8 cellular contexts compared by ENCODE assay signal in genomic region chr12:79687711-79688270, GRCh38. TPM values are rescaled to one million over a fixed set of nuclear protein-coding genes. Genes with fewer than 3 reads are reported as not detected.
A peak's percentile ranks its signal among the peaks of the same experiment; 100 is the strongest.
DNase-seq lines count a peak whose midpoint lies in the region; FAIRE-seq and TF ChIP-seq lines count a peak whose summit lies in the region.

No MANE protein-coding gene starts in this region.

- H3K79me2 ChIP-seq in SU-DHL-6 (ENCODE audit: insufficient read depth, low read length), result peaks cover 70% of the 10 kb centered on the region

- H3K4me2 ChIP-seq in SU-DHL-6 (ENCODE audit: low read depth, low read length, poor library complexity, severe bottlenecking), result peak overlapping the region; percentile 76

- H3K9me3 ChIP-seq in SU-DHL-6 (ENCODE audit: insufficient read depth, low read length) (no peaks in the 10 kb centered on the region), iPS DF 6.9 (ENCODE audit: control insufficient read depth, insufficient read depth, low read length) (no peaks in the 10 kb centered on the region), small intestine (ENCODE audit: control insufficient read depth, low read depth) (no peaks in the 10 kb centered on the region)

- peaks cover 41% of the 10 kb centered on the region for H4K20me1 ChIP-seq in SU-DHL-6 (ENCODE audit: low read depth, low read length)

- TF ChIP-seq CTCF in SU-DHL-6 (IDR thresholded peaks at IDR 0.05; ENCODE audit: insufficient read depth, low read length, poor library complexity, severe bottlenecking), result no peak

- H3K27me3 ChIP-seq in SU-DHL-6 (ENCODE audit: low read length) (no peaks in the 10 kb centered on the region), iPS DF 6.9 (ENCODE audit: control insufficient read depth, insufficient read depth, low read length) (no peaks in the 10 kb centered on the region), small intestine (ENCODE audit: control insufficient read depth in 2 of 2, insufficient read depth in 2 of 2, low read length in 2 of 2) (no peaks in the 10 kb centered on the region)

- H3K27ac ChIP-seq in SU-DHL-6 (ENCODE audit: low read depth, low read length) (peak overlapping the region; percentile 63; the same call in 1 of the 2 replicates), iPS DF 6.9 (ENCODE audit: low read length) (no peak overlapping the region), small intestine (ENCODE audit: low read depth in 1 of 2, low read length in 1 of 2) (no peak overlapping the region)

- FAIRE-seq in small intestine (lab: Jason Lieb, UNC), result no peak

- H2AFZ ChIP-seq in SU-DHL-6 (ENCODE audit: low read depth, low read length, severe bottlenecking), result no peak overlapping the region

- H3K36me3 ChIP-seq in SU-DHL-6 (ENCODE audit: low read length) (0 out of 2 replicates have a peak, but pooled peaks cover 4% of the 10 kb centered on the region), iPS DF 6.9 (ENCODE audit: control insufficient read depth, insufficient read depth, low read length) (no peaks in the 10 kb centered on the region), small intestine (ENCODE audit: control insufficient read depth in 2 of 2, insufficient read depth in 2 of 2, low read length in 2 of 2) (no peaks in the 10 kb centered on the region)

- no CpG with 5 or more reads among the region's 3 CpGs for WGBS in iPS DF 6.9 (ENCODE audit: insufficient coverage, insufficient read length)
- 16 to 41% (median 30%) methylated on average over 3 of the region's 3 CpGs for WGBS in small intestine, 3 donors

- peak overlapping the region; percentile 87 for H3K4me3 ChIP-seq in SU-DHL-6 (ENCODE audit: insufficient read depth, low read length, poor library complexity, severe bottlenecking)
- peak overlapping the region; percentile 22; the same call in 1 of the 2 replicates for H3K4me3 ChIP-seq in iPS DF 6.9 (ENCODE audit: low read length)
- peak overlapping the region in 1 of 2 donors; percentile 41 for H3K4me3 ChIP-seq in small intestine (ENCODE audit: low read depth in 1 of 2, low read length in 2 of 2)

- peaks cover 10% of the 10 kb centered on the region; the same call in 1 of the 2 replicates for H3F3A ChIP-seq in SU-DHL-6 (ENCODE audit: insufficient read depth)

- DNase-seq in NCI-H2227 treated with DMSO at 0.1 percent for 48 hours (lab: John Stamatoyannopoulos, UW), result peak; percentile 18
- no peak for DNase-seq in NCI-H2227 (lab: John Stamatoyannopoulos, UW; ENCODE audit: unreplicated experiment)
- DNase-seq in iPS DF 6.9 (ENCODE audit: low read depth, low spot score), result no peak
- DNase-seq in small intestine, result peak; percentile 20
- no peak for DNase-seq in SHP77 (lab: John Stamatoyannopoulos, UW)
- no peak for DNase-seq in NCI-H146 treated with DMSO at 0.1 percent for 48 hours (lab: John Stamatoyannopoulos, UW; ENCODE audit: unreplicated experiment)
- DNase-seq in effector CD4-positive, alpha-beta T cell, result no peak

- no peaks in the 10 kb centered on the region for H3K9me2 ChIP-seq in SU-DHL-6 (replicated peaks; ENCODE audit: insufficient read depth, low read length)

- H3K4me1 ChIP-seq in iPS DF 6.9 (ENCODE audit: control insufficient read depth, insufficient read depth, low read length) (no peaks in the 10 kb centered on the region), small intestine (ENCODE audit: control insufficient read depth in 2 of 2, insufficient read depth in 1 of 2, low read depth in 1 of 2, low read length in 1 of 2) (peaks cover 0 to 5% of the 10 kb centered on the region in 2 donors)

- peak overlapping the region; percentile 87 for H3K9ac ChIP-seq in SU-DHL-6 (ENCODE audit: low read length)

RNA-seq across cellular contexts. Expression of gene PAWR, which starts 3.0 kb away (rescaled TPM):
- polyA plus RNA-seq in small intestine, result 10 to 100 TPM; 14.2 to 19.2 (median 19.2) TPM

Comparison
In these comparisons a context has a peak if more than half of its experiments do, and no peak if none do; other contexts are left out.
1. DNase-seq: peak in NCI-H2227 treated with DMSO at 0.1 percent for 48 hours (single experiment) and small intestine (single experiment); none in NCI-H2227 (single experiment), iPS DF 6.9 (single experiment), SHP77 (0 of 2), NCI-H146 treated with DMSO at 0.1 percent for 48 hours (single experiment) and effector CD4-positive, alpha-beta T cell (single experiment).